37 cellular contexts compared by ENCODE assay signal in the genomic region with DNA sequence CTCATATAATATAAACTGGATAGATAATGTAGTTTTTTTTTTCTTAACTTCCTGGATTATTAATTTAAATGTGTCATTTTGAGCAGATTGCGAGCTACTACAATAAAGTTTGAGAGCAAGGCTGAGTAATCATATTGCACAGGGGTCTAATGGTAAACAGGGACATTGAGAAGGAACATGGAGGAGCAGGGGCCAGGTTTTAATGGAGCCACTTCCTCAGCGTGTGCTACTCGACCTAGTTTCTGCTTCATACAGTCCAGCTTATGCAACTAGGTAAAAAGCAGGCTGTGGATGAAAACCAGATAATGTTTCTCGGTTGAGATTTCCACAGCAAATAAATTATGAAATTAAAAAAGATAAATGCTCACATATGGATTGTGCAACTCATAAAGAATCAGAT.
"Had no signal": no experiment of that assay in that cellular context is flagged by ENCODE, and none has a peak within 500 bp of the region (broad histone marks: within the 10 kb centered on the region; RNA-seq: fewer than 3 reads in every experiment).

No MANE protein-coding gene starts in this region.

- H3K27ac Mint-ChIP-seq: activated CD4-positive, alpha-beta memory T cell treated with anti-CD3 and anti-CD28 coated beads for 36 hours; activated CD4-positive, alpha-beta T cell treated with anti-CD3 and anti-CD28 coated beads for 36 hours; activated CD8-positive, alpha-beta T cell treated with anti-CD3 and anti-CD28 coated beads for 36 hours; activated naive CD4-positive, alpha-beta T cell treated with anti-CD3 and anti-CD28 coated beads, Interleukin-2, amount 10 ng/mL, durations not matched to agents 7 days and 5 days; activated naive CD4-positive, alpha-beta T cell treated with anti-CD3 and anti-CD28 coated beads, Interleukin-2, amount 50 U/mL, for 24 hours; activated naive CD8-positive, alpha-beta T cell; activated naive CD8-positive, alpha-beta T cell treated with anti-CD3 and anti-CD28 coated beads, Interleukin-2, amount 10 ng/mL, durations not matched to agents 7 days and 5 days; activated naive CD8-positive, alpha-beta T cell treated with anti-CD3 and anti-CD28 coated beads, Interleukin-2, amount 50 U/mL, for 24 hours; activated T-cell treated with anti-CD3 and anti-CD28 coated beads, Interleukin-2, amount 50 U/mL, for 72 hours; activated T-helper 1 cell treated with anti-CD3 and anti-CD28 coated beads, Interleukin-12 subunit alpha, Interleukin-12 subunit beta, Interleukin-2, Interleukin-4 antibody, amounts not matched to agents 30 ng/mL and 10 ng/mL and 1 ng/mL, durations not matched to agents 14 hours and 24 hours and 36 hours; activated T-helper 17 cell treated with anti-CD3 and anti-CD28 coated beads, Interleukin-2, amount 50 U/mL, for 72 hours; T-helper 1 cell treated with Interleukin-12 subunit alpha and Interleukin-12 subunit beta and Interleukin-4 antibody, amounts not matched to agents 30 μg/mL and 1 μg/mL, for 36 hours; T-helper 2 cell treated with Interferon-gamma antibody and Interleukin-4, amounts not matched to agents 5 μg/mL and 100 μg/mL, for 36 hours; WTC11 had no signal

- H3K27ac ChIP-seq: body of pancreas, brain microvascular endothelial cell, breast epithelium, WERI-Rb-1 had no signal

- H3K9me3 Mint-ChIP-seq: activated CD8-positive, alpha-beta T cell treated with anti-CD3 and anti-CD28 coated beads for 36 hours; activated naive CD4-positive, alpha-beta T cell treated with anti-CD3 and anti-CD28 coated beads, Interleukin-2, amount 10 ng/mL, durations not matched to agents 7 days and 5 days; activated naive CD4-positive, alpha-beta T cell treated with anti-CD3 and anti-CD28 coated beads, Interleukin-2, amount 50 U/mL, for 24 hours; activated naive CD8-positive, alpha-beta T cell treated with anti-CD3 and anti-CD28 coated beads, Interleukin-2, amount 10 ng/mL, durations not matched to agents 7 days and 5 days; activated T-cell treated with anti-CD3 and anti-CD28 coated beads, Interleukin-2, amount 50 U/mL, for 4 hours; activated T-cell treated with anti-CD3 and anti-CD28 coated beads, Interleukin-2, amount 50 U/mL, for 72 hours; activated T-helper 1 cell treated with anti-CD3 and anti-CD28 coated beads, Interleukin-12 subunit alpha, Interleukin-12 subunit beta, Interleukin-2, Interleukin-4 antibody, amounts not matched to agents 30 ng/mL and 10 ng/mL and 1 ng/mL, durations not matched to agents 14 hours and 24 hours and 36 hours; T-helper 1 cell treated with Interleukin-12 subunit alpha and Interleukin-12 subunit beta and Interleukin-4 antibody, amounts not matched to agents 30 μg/mL and 1 μg/mL, for 36 hours; WTC11 had no signal

- H3K4me3 Mint-ChIP-seq: activated CD4-positive, alpha-beta memory T cell treated with anti-CD3 and anti-CD28 coated beads for 36 hours; activated CD4-positive, alpha-beta T cell treated with anti-CD3 and anti-CD28 coated beads for 36 hours; activated CD8-positive, alpha-beta T cell treated with anti-CD3 and anti-CD28 coated beads for 36 hours; activated naive CD4-positive, alpha-beta T cell treated with anti-CD3 and anti-CD28 coated beads, Interleukin-2, amount 10 ng/mL, durations not matched to agents 7 days and 5 days; activated naive CD4-positive, alpha-beta T cell treated with anti-CD3 and anti-CD28 coated beads, Interleukin-2, amount 50 U/mL, for 24 hours; activated naive CD8-positive, alpha-beta T cell; activated naive CD8-positive, alpha-beta T cell treated with anti-CD3 and anti-CD28 coated beads, Interleukin-2, amount 10 ng/mL, durations not matched to agents 7 days and 5 days; activated naive CD8-positive, alpha-beta T cell treated with anti-CD3 and anti-CD28 coated beads, Interleukin-2, amount 50 U/mL, for 24 hours; activated T-cell treated with anti-CD3 and anti-CD28 coated beads, Interleukin-2, amount 50 U/mL, for 4 hours; activated T-cell treated with anti-CD3 and anti-CD28 coated beads, Interleukin-2, amount 50 U/mL, for 72 hours; activated T-helper 1 cell treated with anti-CD3 and anti-CD28 coated beads, Interleukin-12 subunit alpha, Interleukin-12 subunit beta, Interleukin-2, Interleukin-4 antibody, amounts not matched to agents 30 ng/mL and 10 ng/mL and 1 ng/mL, durations not matched to agents 14 hours and 24 hours and 36 hours; activated T-helper 17 cell treated with anti-CD3 and anti-CD28 coated beads, Interleukin-2, amount 50 U/mL, for 72 hours; T-helper 1 cell treated with Interleukin-12 subunit alpha and Interleukin-12 subunit beta and Interleukin-4 antibody, amounts not matched to agents 30 μg/mL and 1 μg/mL, for 36 hours; T-helper 2 cell treated with Interferon-gamma antibody and Interleukin-4, amounts not matched to agents 5 μg/mL and 100 μg/mL, for 36 hours; WTC11 had no signal

- H3K4me1 Mint-ChIP-seq: activated CD4-positive, alpha-beta T cell treated with anti-CD3 and anti-CD28 coated beads for 36 hours; activated naive CD4-positive, alpha-beta T cell treated with anti-CD3 and anti-CD28 coated beads, Interleukin-2, amount 10 ng/mL, durations not matched to agents 7 days and 5 days; activated naive CD4-positive, alpha-beta T cell treated with anti-CD3 and anti-CD28 coated beads, Interleukin-2, amount 50 U/mL, for 24 hours; activated naive CD8-positive, alpha-beta T cell treated with anti-CD3 and anti-CD28 coated beads, Interleukin-2, amount 10 ng/mL, durations not matched to agents 7 days and 5 days; activated naive CD8-positive, alpha-beta T cell treated with anti-CD3 and anti-CD28 coated beads, Interleukin-2, amount 50 U/mL, for 24 hours; activated T-helper 17 cell treated with anti-CD3 and anti-CD28 coated beads, Interleukin-2, amount 50 U/mL, for 72 hours; WTC11 had no signal

- H3K27me3 ChIP-seq: body of pancreas, brain microvascular endothelial cell, breast epithelium had no signal

- H3K36me3 ChIP-seq: brain microvascular endothelial cell, breast epithelium, WERI-Rb-1 had no signal

- H3K27me3 Mint-ChIP-seq: activated CD4-positive, alpha-beta memory T cell treated with anti-CD3 and anti-CD28 coated beads for 36 hours; activated CD4-positive, alpha-beta T cell treated with anti-CD3 and anti-CD28 coated beads for 36 hours; activated CD8-positive, alpha-beta T cell treated with anti-CD3 and anti-CD28 coated beads for 36 hours; activated naive CD4-positive, alpha-beta T cell treated with anti-CD3 and anti-CD28 coated beads, Interleukin-2, amount 10 ng/mL, durations not matched to agents 7 days and 5 days; activated naive CD4-positive, alpha-beta T cell treated with anti-CD3 and anti-CD28 coated beads, Interleukin-2, amount 50 U/mL, for 24 hours; activated naive CD8-positive, alpha-beta T cell; activated naive CD8-positive, alpha-beta T cell treated with anti-CD3 and anti-CD28 coated beads, Interleukin-2, amount 10 ng/mL, durations not matched to agents 7 days and 5 days; activated naive CD8-positive, alpha-beta T cell treated with anti-CD3 and anti-CD28 coated beads, Interleukin-2, amount 50 U/mL, for 24 hours; activated T-helper 17 cell treated with anti-CD3 and anti-CD28 coated beads, Interleukin-2, amount 50 U/mL, for 72 hours had no signal

- DNase-seq: activated CD4-positive, alpha-beta memory T cell treated with anti-CD3 and anti-CD28 coated beads for 36 hours; activated CD4-positive, alpha-beta T cell treated with anti-CD3 and anti-CD28 coated beads for 1 hour; activated CD4-positive, alpha-beta T cell treated with anti-CD3 and anti-CD28 coated beads for 36 hours; activated CD4-positive, alpha-beta T cell treated with anti-CD3 and anti-CD28 coated beads for 48 hours; activated CD4-positive, alpha-beta T cell treated with anti-CD3 and anti-CD28 coated beads, Interleukin-2, amount 50 U/mL, for 1 hour; activated CD4-positive, alpha-beta T cell treated with anti-CD3 and anti-CD28 coated beads, Interleukin-2, amount 50 U/mL, for 4 hours; activated CD4-positive, CD25-positive, alpha-beta regulatory T cell; activated CD8-positive, alpha-beta memory T cell treated with anti-CD3 and anti-CD28 coated beads, Interleukin-2, amount 50 U/mL, for 4 hours; activated CD8-positive, alpha-beta T cell treated with anti-CD3 and anti-CD28 coated beads for 36 hours; activated effector memory CD4-positive, alpha-beta T cell treated with Interleukin-2 at 50 U/mL for 16 hours; activated gamma-delta T cell; activated naive CD4-positive, alpha-beta T cell treated with anti-CD3 and anti-CD28 coated beads, Interleukin-2, amount 10 ng/mL, durations not matched to agents 7 days and 5 days; activated naive CD4-positive, alpha-beta T cell treated with Interleukin-2 at 50 U/mL for 16 hours; activated naive CD8-positive, alpha-beta T cell treated with anti-CD3 and anti-CD28 coated beads, Interleukin-2, amount 10 ng/mL, durations not matched to agents 7 days and 5 days; activated naive CD8-positive, alpha-beta T cell treated with anti-CD3 and anti-CD28 coated beads, Interleukin-2, amount 50 U/mL, for 24 hours; activated T-cell treated with anti-CD3 and anti-CD28 coated beads for 4 hours; activated T-cell treated with anti-CD3 and anti-CD28 coated beads, Interleukin-2, amount 50 U/mL, for 1 hour; activated T-cell treated with anti-CD3 and anti-CD28 coated beads, Interleukin-2, amount 50 U/mL, for 4 hours; activated T-cell treated with anti-CD3 and anti-CD28 coated beads, Interleukin-2, amount 50 U/mL, for 72 hours; amniotic stem cell; aorta; body of pancreas; brain microvascular endothelial cell; central memory CD4-positive, alpha-beta T cell; T-helper 1 cell; T-helper 2 cell; T-helper 9 cell; WERI-Rb-1 had no signal

- H3K9me3 ChIP-seq: body of pancreas, breast epithelium had no signal

- H3K36me3 Mint-ChIP-seq: activated CD4-positive, alpha-beta memory T cell treated with anti-CD3 and anti-CD28 coated beads for 36 hours; activated naive CD4-positive, alpha-beta T cell treated with anti-CD3 and anti-CD28 coated beads, Interleukin-2, amount 10 ng/mL, durations not matched to agents 7 days and 5 days; activated naive CD4-positive, alpha-beta T cell treated with anti-CD3 and anti-CD28 coated beads, Interleukin-2, amount 50 U/mL, for 24 hours; activated naive CD8-positive, alpha-beta T cell; activated naive CD8-positive, alpha-beta T cell treated with anti-CD3 and anti-CD28 coated beads, Interleukin-2, amount 10 ng/mL, durations not matched to agents 7 days and 5 days; WTC11 had no signal

- H3K4me3 ChIP-seq: body of pancreas, breast epithelium had no signal

- ATAC-seq: activated CD4-positive, alpha-beta T cell treated with anti-CD3 and anti-CD28 coated beads for 36 hours; activated CD4-positive, CD25-positive, alpha-beta regulatory T cell treated with anti-CD3 and anti-CD28 coated beads, Interleukin-2, amount 50 U/mL, for 24 hours; activated CD8-positive, alpha-beta T cell treated with anti-CD3 and anti-CD28 coated beads for 36 hours; activated naive CD8-positive, alpha-beta T cell treated with anti-CD3 and anti-CD28 coated beads, Interleukin-2, amount 50 U/mL, for 24 hours; activated T-cell treated with anti-CD3 and anti-CD28 coated beads, Interleukin-2, amount 50 U/mL, for 4 hours; activated T-cell treated with anti-CD3 and anti-CD28 coated beads, Interleukin-2, amount 50 U/mL, for 72 hours; activated T-helper 17 cell treated with anti-CD3 and anti-CD28 coated beads, Interleukin-2, amount 50 U/mL, for 72 hours; body of pancreas; WTC11 had no signal

- H3K4me1 ChIP-seq: body of pancreas, breast epithelium had no signal
